14 cellular contexts compared by ENCODE assay signal in genomic region chr2:220891405-220891804, GRCh38.
DNase-seq lines count a peak whose midpoint lies in the region; ATAC-seq, FAIRE-seq and TF ChIP-seq lines count a peak whose summit lies in the region.
"Had no signal": no experiment of that assay in that cellular context is flagged by ENCODE, and none has a peak within 500 bp of the region (broad histone marks: within the 10 kb centered on the region; RNA-seq: fewer than 3 reads in every experiment).

No MANE protein-coding gene starts in this region.

- no peak for TF ChIP-seq EP300 in HepG2 (IDR thresholded peaks at IDR 0.05; ENCODE audit: low read depth in 2 of 2, low read length in 2 of 2)
- TF ChIP-seq EP300 in HepG2 (CRISPR knock-in tag; IDR thresholded peaks at IDR 0.05; ENCODE audit: borderline replicate concordance): no peak

- H3K4me2 ChIP-seq in HepG2 (ENCODE audit: low read depth, low read length): no peak overlapping the region

- TF ChIP-seq POLR2A in HepG2 (IDR thresholded peaks at IDR 0.05; ENCODE audit: insufficient read depth in 1 of 2, low read depth in 2 of 2, low read length in 2 of 2) (no peak), right lobe of liver (IDR thresholded peaks at IDR 0.05) (no peak)

- DNase-seq in HepG2 (ENCODE audit: low spot score) (no peak), right lobe of liver (no peak), T1000 (lab: John Stamatoyannopoulos, UW) (peak; percentile 28), foreskin keratinocyte (peak; percentile 80 to 87), cerebellar nuclear complex (lab: John Stamatoyannopoulos, UW) (no peak)
- no peak for DNase-seq in naive thymus-derived CD8-positive, alpha-beta T cell
- DNase-seq: activated CD4-positive, alpha-beta T cell treated with anti-CD3 and anti-CD28 coated beads for 48 hours; activated naive CD4-positive, alpha-beta T cell treated with anti-CD3 and anti-CD28 coated beads, Interleukin-2, amount 50 U/mL, for 16 hours; AML-193; effector memory CD8-positive, alpha-beta T cell; NCI-H1436 treated with DMSO at 0.1 percent for 48 hours had no signal

- H3K4me1 ChIP-seq in HepG2 (ENCODE audit: insufficient read depth, low read length): no peaks in the 10 kb centered on the region
- H3K4me1 ChIP-seq in right lobe of liver: no peaks in the 10 kb centered on the region
- peaks cover 6% of the 10 kb centered on the region for H3K4me1 ChIP-seq in foreskin keratinocyte

- 6% methylated on average over 1 of the region's 1 CpG for WGBS in HepG2 (ENCODE audit: low lambda C conversion rate)
- WGBS in right lobe of liver (ENCODE audit: insufficient coverage, low coverage, low lambda C conversion rate, missing lambda C conversion rate): 29% methylated on average over 1 of the region's 1 CpG

- CTCF ChIA-PET in HepG2 (lab: Yijun Ruan, JAX; ENCODE audit: low intra/inter-chr PET ratio, low total read pairs): no interaction called here

- H2AFZ ChIP-seq in HepG2 (ENCODE audit: low read length): no peak overlapping the region

- intact Hi-C loops in HepG2 (cut with micrococcal nuclease; ENCODE audit: unreplicated experiment): no loop called here
- intact Hi-C loops in right lobe of liver (cut with DNase I): no loop called here

- H3K27me3 ChIP-seq in HepG2 (ENCODE audit: control insufficient read depth in 1 of 2, insufficient read depth in 2 of 2, low read length in 2 of 2) (no peaks in the 10 kb centered on the region), right lobe of liver (no peaks in the 10 kb centered on the region), foreskin keratinocyte (no peaks in the 10 kb centered on the region)

- POLR2A ChIA-PET in HepG2 (lab: Yijun Ruan, JAX): no interaction called here
- POLR2A ChIA-PET in naive thymus-derived CD8-positive, alpha-beta T cell (lab: Charles Lee): no interaction called here

- H3K36me3 ChIP-seq in HepG2 (replicated peaks in 1 of 2; ENCODE audit: control insufficient read depth in 1 of 2, insufficient read depth in 2 of 2, low read length in 2 of 2) (no peaks in the 10 kb centered on the region), right lobe of liver (no peaks in the 10 kb centered on the region)

- in situ Hi-C loops in HepG2 (cut with HindIII; ENCODE audit: extremely low pct_ligation_motif_present, low pct_unique_long_range_greater_than_20kb): no loop called here

- no peak for TF ChIP-seq RAD21 in HepG2 (CRISPR knock-in tag; IDR thresholded peaks at IDR 0.05)

- H3K27ac ChIP-seq in HepG2 (ENCODE audit: extremely low read length, insufficient read depth, low read length): no peak overlapping the region
- H3K27ac ChIP-seq in right lobe of liver: no peak overlapping the region
- H3K27ac ChIP-seq in foreskin keratinocyte: no peak overlapping the region
- H3K27ac ChIP-seq: skin epidermis had no signal

- no peaks in the 10 kb centered on the region for H3K4me1 Mint-ChIP-seq in naive thymus-derived CD8-positive, alpha-beta T cell

- H3K79me2 ChIP-seq in HepG2 (ENCODE audit: insufficient read depth, low read length): no peaks in the 10 kb centered on the region

- TF ChIP-seq CTCF in HepG2 (CRISPR knock-in tag; IDR thresholded peaks at IDR 0.05) (no peak), right lobe of liver (IDR thresholded peaks at IDR 0.05) (no peak), foreskin keratinocyte (conservative IDR thresholded peaks at IDR 0.05) (no peak)

- peaks cover 0 to 5% (median 0%) of the 10 kb centered on the region in 5 donors for H3K27me3 Mint-ChIP-seq in naive thymus-derived CD8-positive, alpha-beta T cell

- H3K9me3 ChIP-seq in HepG2 (ENCODE audit: low read length): peaks cover 64% of the 10 kb centered on the region
- no peaks in the 10 kb centered on the region for H3K9me3 ChIP-seq in right lobe of liver

- H4K20me1 ChIP-seq in HepG2 (ENCODE audit: insufficient read depth, low read length): no peaks in the 10 kb centered on the region

- ATAC-seq in HepG2: no peak
- no peak for ATAC-seq in right lobe of liver
- peak; percentile 98 for ATAC-seq in foreskin keratinocyte
- ATAC-seq in naive thymus-derived CD8-positive, alpha-beta T cell: no peak
- no peak for ATAC-seq in GM18498 (IDR thresholded peaks at IDR 0.05; ENCODE audit: unreplicated experiment)
- ATAC-seq in HG03342 (IDR thresholded peaks at IDR 0.05; ENCODE audit: unreplicated experiment): no peak
- ATAC-seq: effector memory CD8-positive, alpha-beta T cell had no signal

- peaks cover 0 to 7% (median 1%) of the 10 kb centered on the region in 9 donors for H3K9me3 Mint-ChIP-seq in naive thymus-derived CD8-positive, alpha-beta T cell

- no TSS peak for BruUV-seq in HepG2 (replicated peaks; lab: Mats Ljungman, UMichigan)

- no peak overlapping the region for H3K4me3 Mint-ChIP-seq in naive thymus-derived CD8-positive, alpha-beta T cell
- H3K4me3 Mint-ChIP-seq: effector memory CD8-positive, alpha-beta T cell had no signal

- H3K9ac ChIP-seq in HepG2 (ENCODE audit: insufficient read depth, low read depth, low read length): no peak overlapping the region

- FAIRE-seq in HepG2 (lab: Jason Lieb, UNC): no peak

- H3K36me3 Mint-ChIP-seq in naive thymus-derived CD8-positive, alpha-beta T cell: no peaks in the 10 kb centered on the region

- H3K4me3 ChIP-seq in HepG2 (replicated peaks in 1 of 3; ENCODE audit: insufficient read depth in 1 of 3, low read depth in 2 of 3, low read length in 3 of 3) (no peak overlapping the region), right lobe of liver (no peak overlapping the region)
- H3K4me3 ChIP-seq: skin epidermis had no signal

- no peak overlapping the region for H3K27ac Mint-ChIP-seq in naive thymus-derived CD8-positive, alpha-beta T cell
- H3K27ac Mint-ChIP-seq: effector memory CD8-positive, alpha-beta T cell had no signal

TF ChIP-seq in HepG2, 621 proteins besides CTCF, POLR2A, EP300 and RAD21:
- TF ChIP-seq ZNF75D (CRISPR knock-in tag; IDR thresholded peaks at IDR 0.05; ENCODE audit: borderline replicate concordance) (no peak), ZNF761 (CRISPR knock-in tag; conservative IDR thresholded peaks at IDR 0.05) (no peak), ATF7 (IDR thresholded peaks at IDR 0.05) (peak; percentile 77), ATF7 (CRISPR knock-in tag; IDR thresholded peaks at IDR 0.05) (no peak), ZBTB4 (CRISPR knock-in tag; IDR thresholded peaks at IDR 0.05; ENCODE audit: borderline replicate concordance) (no peak), KLF15 (CRISPR knock-in tag; IDR thresholded peaks at IDR 0.05; ENCODE audit: borderline replicate concordance) (no peak), ZNF678 (CRISPR knock-in tag; IDR thresholded peaks at IDR 0.05) (no peak), ZNF296 (CRISPR knock-in tag; conservative IDR thresholded peaks at IDR 0.05) (no peak)

Comparison
In these comparisons a context has a peak if more than half of its experiments do, and no peak if none do; other contexts are left out.
1. DNase-seq: peak in T1000 (single experiment) and foreskin keratinocyte (2 of 2); none in HepG2 (single experiment), right lobe of liver (0 of 3), naive thymus-derived CD8-positive, alpha-beta T cell (0 of 10) and cerebellar nuclear complex (0 of 2).